15 cellular contexts compared by ENCODE assay signal in the genomic region with DNA sequence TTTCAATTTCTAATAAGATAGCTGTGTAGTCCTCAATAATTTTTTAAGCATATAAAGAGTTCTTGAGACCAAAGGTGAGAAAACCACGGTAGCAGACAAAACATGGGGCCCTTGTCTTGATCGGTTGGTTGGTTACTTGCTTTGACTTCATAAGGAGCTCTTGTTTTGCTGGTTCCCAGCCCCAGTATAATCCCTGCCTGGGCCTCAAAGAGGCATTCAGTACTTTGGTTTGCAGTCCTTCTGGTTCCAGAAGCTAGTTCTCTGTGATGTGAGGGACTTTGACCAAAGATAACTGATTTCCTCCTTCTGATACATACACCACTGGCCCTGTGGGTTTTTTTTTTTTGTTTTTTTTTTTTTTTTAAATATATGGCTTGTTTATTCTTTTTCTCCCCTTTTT. TPM values are rescaled to one million over a fixed set of nuclear protein-coding genes. Genes with fewer than 3 reads are reported as not detected.
DNase-seq lines count a peak whose midpoint lies in the region; ATAC-seq and TF ChIP-seq lines count a peak whose summit lies in the region.
"Had no signal": no experiment of that assay in that cellular context is flagged by ENCODE, and none has a peak within 500 bp of the region (broad histone marks: within the 10 kb centered on the region; RNA-seq: fewer than 3 reads in every experiment).

No MANE protein-coding gene starts in this region.

- no peaks in the 10 kb centered on the region for H3K9me3 ChIP-seq in CD4-positive, alpha-beta memory T cell (ENCODE audit: control insufficient read depth in 1 of 2, low read length in 2 of 2)
- H3K9me3 ChIP-seq in KOPT-K1 (ENCODE audit: insufficient read depth, low read length, poor library complexity, severe bottlenecking) = no peaks in the 10 kb centered on the region
- H3K9me3 ChIP-seq: SJSA1 had no signal

- H3K4me3 Mint-ChIP-seq in CD4-positive, alpha-beta memory T cell = peak overlapping the region in 5 of 8 donors; percentile 7 to 35 (median 13)
- H3K4me3 Mint-ChIP-seq in central memory CD8-positive, alpha-beta T cell = no peak overlapping the region
- H3K4me3 Mint-ChIP-seq: activated naive CD4-positive, alpha-beta T cell treated with anti-CD3 and anti-CD28 coated beads for 36 hours had no signal

- no peaks in the 10 kb centered on the region for H3K9me3 Mint-ChIP-seq in CD4-positive, alpha-beta memory T cell
- H3K9me3 Mint-ChIP-seq in central memory CD8-positive, alpha-beta T cell = no peaks in the 10 kb centered on the region
- H3K9me3 Mint-ChIP-seq: activated naive CD4-positive, alpha-beta T cell treated with anti-CD3 and anti-CD28 coated beads for 36 hours had no signal

- intact Hi-C loops in CD4-positive, alpha-beta memory T cell (cut with micrococcal nuclease) = no loop called here
- intact Hi-C loops in posterior vena cava (cut with DNase I) = no loop called here

- ATAC-seq in central memory CD8-positive, alpha-beta T cell (replicated peaks; ENCODE audit: extremely low read depth, poor library complexity, severe bottlenecking) = peak; percentile 80
- no peak for ATAC-seq in SK-N-SH treated with all-trans-retinoic acid at 6 μM for 48 hours

- no peak for DNase-seq in CD4-positive, alpha-beta memory T cell
- no peak for DNase-seq in central memory CD8-positive, alpha-beta T cell (ENCODE audit: low spot score in 2 of 2)
- peak; percentile 1 for DNase-seq in posterior vena cava (ENCODE audit: low spot score)
- no peak for DNase-seq in NCI-H2029 treated with DMSO at 0.1 percent for 48 hours (lab: John Stamatoyannopoulos, UW)
- DNase-seq in COR-L47 (lab: John Stamatoyannopoulos, UW) = no peak
- DNase-seq: activated CD4-positive, alpha-beta T cell treated with anti-CD3 and anti-CD28 coated beads for 1 hour; activated naive CD4-positive, alpha-beta T cell treated with anti-CD3 and anti-CD28 coated beads for 36 hours; mesendoderm; NCI-H1105; NCI-H526 treated with DMSO at 0.1 percent for 48 hours; stimulated activated CD4-positive, alpha-beta T cell treated with anti-CD3 and anti-CD28 coated beads, Interleukin-12 subunit alpha, Interleukin-12 subunit beta, amount 100 ng/mL, for 4 hours; T1000 had no signal

- H3K27ac Mint-ChIP-seq in CD4-positive, alpha-beta memory T cell = peak overlapping the region in 4 of 7 donors; percentile 24 to 91 (median 58)
- H3K27ac Mint-ChIP-seq in central memory CD8-positive, alpha-beta T cell (ENCODE audit: low read depth) = peak overlapping the region; percentile 91
- H3K27ac Mint-ChIP-seq: activated naive CD4-positive, alpha-beta T cell treated with anti-CD3 and anti-CD28 coated beads for 36 hours had no signal

- H3K27me3 ChIP-seq in CD4-positive, alpha-beta memory T cell (ENCODE audit: insufficient read depth, low read length) = no peaks in the 10 kb centered on the region
- H3K27me3 ChIP-seq: SJSA1 had no signal

- peaks cover 35 to 68% (median 49%) of the 10 kb centered on the region in 4 donors for H3K4me1 Mint-ChIP-seq in CD4-positive, alpha-beta memory T cell
- peaks cover 38% of the 10 kb centered on the region for H3K4me1 Mint-ChIP-seq in central memory CD8-positive, alpha-beta T cell

- POLR2A ChIA-PET in CD4-positive, alpha-beta memory T cell (lab: Charles Lee; ENCODE audit: partially characterized antibody) = interaction anchor here (1.1 to 2.6 kb wide), 6 partner anchors 9 to 32 kb away, joined by 3 to 16 read pairs (median 8); a partner anchor contains a TSS

- CTCF ChIA-PET in CD4-positive, alpha-beta memory T cell (lab: Charles Lee; ENCODE audit: partially characterized antibody) = interaction anchor here (0.7 to 2.7 kb wide), 6 partner anchors 8 to 96 kb away, joined by 3 to 14 read pairs (median 4); no protein-coding TSS in a partner anchor

- H3K27me3 Mint-ChIP-seq in CD4-positive, alpha-beta memory T cell = no peaks in the 10 kb centered on the region
- H3K27me3 Mint-ChIP-seq in central memory CD8-positive, alpha-beta T cell = no peaks in the 10 kb centered on the region

- H3K36me3 ChIP-seq in CD4-positive, alpha-beta memory T cell (ENCODE audit: insufficient read depth, low read length) = no peaks in the 10 kb centered on the region
- H3K36me3 ChIP-seq in KOPT-K1 (ENCODE audit: insufficient read depth, low read length) = peaks cover 38% of the 10 kb centered on the region

- H3K27ac ChIP-seq in CD4-positive, alpha-beta memory T cell (ENCODE audit: low read depth, low read length) = no peak overlapping the region
- peak overlapping the region; percentile 42 for H3K27ac ChIP-seq in KOPT-K1 (ENCODE audit: low read depth, low read length, poor library complexity, severe bottlenecking)
- H3K27ac ChIP-seq: SJSA1 had no signal

- no peak overlapping the region for H3K4me3 ChIP-seq in CD4-positive, alpha-beta memory T cell (ENCODE audit: low read length in 2 of 2)
- H3K4me3 ChIP-seq: SJSA1 had no signal

- peaks cover 63% of the 10 kb centered on the region for H3K4me1 ChIP-seq in CD4-positive, alpha-beta memory T cell (ENCODE audit: insufficient read depth, low read length)
- H3K4me1 ChIP-seq: SJSA1 had no signal

- H3K36me3 Mint-ChIP-seq in CD4-positive, alpha-beta memory T cell = peaks cover 16 to 41% of the 10 kb centered on the region in 2 donors
- H3K36me3 Mint-ChIP-seq in central memory CD8-positive, alpha-beta T cell (ENCODE audit: insufficient read depth) = peaks cover 32% of the 10 kb centered on the region

TF ChIP-seq in SK-N-SH treated with all-trans-retinoic acid at 6 μM for 48 hours, 23 proteins besides CTCF, POLR2A, EP300 and RAD21:
- TF ChIP-seq, protein P1, sequence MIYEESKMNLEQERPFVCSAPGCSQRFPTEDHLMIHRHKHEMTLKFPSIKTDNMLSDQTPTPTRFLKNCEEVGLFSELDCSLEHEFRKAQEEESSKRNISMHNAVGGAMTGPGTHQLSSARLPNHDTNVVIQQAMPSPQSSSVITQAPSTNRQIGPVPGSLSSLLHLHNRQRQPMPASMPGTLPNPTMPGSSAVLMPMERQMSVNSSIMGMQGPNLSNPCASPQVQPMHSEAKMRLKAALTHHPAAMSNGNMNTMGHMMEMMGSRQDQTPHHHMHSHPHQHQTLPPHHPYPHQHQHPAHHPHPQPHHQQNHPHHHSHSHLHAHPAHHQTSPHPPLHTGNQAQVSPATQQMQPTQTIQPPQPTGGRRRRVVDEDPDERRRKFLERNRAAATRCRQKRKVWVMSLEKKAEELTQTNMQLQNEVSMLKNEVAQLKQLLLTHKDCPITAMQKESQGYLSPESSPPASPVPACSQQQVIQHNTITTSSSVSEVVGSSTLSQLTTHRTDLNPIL (CRISPR knock-in tag; IDR thresholded peaks at IDR 0.05; ENCODE audit: low read depth) = no peak
- TF ChIP-seq BACH2 (CRISPR knock-in tag; IDR thresholded peaks at IDR 0.05; ENCODE audit: borderline replicate concordance) (no peak), OSR1 (CRISPR knock-in tag; IDR thresholded peaks at IDR 0.05) (no peak), ESRRG (CRISPR knock-in tag; IDR thresholded peaks at IDR 0.05) (no peak), SNAI2 (CRISPR knock-in tag; IDR thresholded peaks at IDR 0.05) (no peak), ISL1 (CRISPR knock-in tag; IDR thresholded peaks at IDR 0.05) (no peak), ZC3H10 (CRISPR knock-in tag; IDR thresholded peaks at IDR 0.05) (no peak), TOX (CRISPR knock-in tag; IDR thresholded peaks at IDR 0.05; ENCODE audit: borderline replicate concordance) (no peak), TCF4 (CRISPR knock-in tag; IDR thresholded peaks at IDR 0.05; ENCODE audit: borderline replicate concordance) (no peak), RARB (CRISPR knock-in tag; IDR thresholded peaks at IDR 0.05) (no peak), CSDC2 (CRISPR knock-in tag; IDR thresholded peaks at IDR 0.05) (no peak), PPARA (CRISPR knock-in tag; IDR thresholded peaks at IDR 0.05; ENCODE audit: borderline replicate concordance) (no peak), GLIS3 (CRISPR knock-in tag; IDR thresholded peaks at IDR 0.05) (no peak), ZNF565 (CRISPR knock-in tag; conservative IDR thresholded peaks at IDR 0.05; ENCODE audit: low read depth) (no peak)
TF ChIP-seq in SK-N-SH treated with all-trans-retinoic acid at 6 μM for 48 hours: peak in this region for 0.

RNA-seq across cellular contexts. Expression of a gene that starts 17.1 kb away (rescaled TPM):
- total RNA-seq in CD4-positive, alpha-beta memory T cell = 10 to 100 TPM; 60.4 to 68.0 TPM
- 10 to 100 TPM; 25.1 to 60.3 TPM for polyA plus RNA-seq in CD4-positive, alpha-beta memory T cell
- total RNA-seq in posterior vena cava = 10 to 100 TPM; 20.5 to 24.5 TPM

RNA-seq across cellular contexts. Expression of a gene that starts 42.7 kb away (rescaled TPM):
- total RNA-seq in CD4-positive, alpha-beta memory T cell = 10 to 100 TPM; 12.0 to 14.8 TPM
- polyA plus RNA-seq in CD4-positive, alpha-beta memory T cell = under 1 TPM; 0.63 to 0.95 TPM
- total RNA-seq in posterior vena cava = 10 to 100 TPM; 11.8 to 15.1 TPM
